In the genomic region with DNA sequence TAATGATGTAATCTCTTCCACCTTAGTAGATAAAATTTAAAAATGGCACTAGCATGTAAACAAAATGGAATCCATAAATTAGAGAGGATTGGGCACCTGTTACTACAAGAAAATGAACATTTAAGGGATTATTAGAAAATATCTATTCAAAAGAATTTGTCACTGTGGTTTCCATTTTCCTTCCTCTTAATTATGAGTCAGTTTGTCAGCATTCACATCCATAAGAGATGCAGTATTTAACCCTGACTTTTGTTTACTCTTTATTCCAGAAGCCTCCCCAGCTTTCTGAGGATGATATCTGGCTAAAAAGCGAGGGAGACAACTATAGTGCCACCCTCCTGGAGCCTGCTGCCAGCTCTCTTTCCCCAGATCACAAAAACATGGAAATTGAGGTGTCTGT, we compare ENCODE assay signal across 21 cellular contexts.
"Had no signal": no experiment of that assay in that cellular context is flagged by ENCODE, and none has a peak within 500 bp of the region (broad histone marks: within the 10 kb centered on the region; RNA-seq: fewer than 3 reads in every experiment).

No MANE protein-coding gene starts in this region.

- H3K27me3 Mint-ChIP-seq: activated CD4-positive, alpha-beta T cell treated with anti-CD3 and anti-CD28 coated beads, Interleukin-2, amount 10 ng/mL, durations not matched to agents 7 days and 5 days; naive thymus-derived CD4-positive, alpha-beta T cell had no signal

- H3K4me3 ChIP-seq: adrenal gland, cardiac muscle cell, dorsolateral prefrontal cortex, right lobe of liver, smooth muscle cell, thoracic aorta, upper lobe of left lung had no signal

- H3K27ac ChIP-seq: cardiac muscle cell, dorsolateral prefrontal cortex, parathyroid adenoma, right lobe of liver, thoracic aorta had no signal

- DNase-seq: activated CD4-positive, alpha-beta T cell treated with anti-CD3 and anti-CD28 coated beads, Interleukin-2, amount 10 ng/mL, durations not matched to agents 7 days and 5 days; activated CD8-positive, alpha-beta memory T cell treated with anti-CD3 and anti-CD28 coated beads for 24 hours; activated CD8-positive, alpha-beta memory T cell treated with anti-CD3 and anti-CD28 coated beads, Interleukin-2, amount 50 U/mL, for 48 hours; activated gamma-delta T cell treated with Interleukin-2 at 50 U/mL for 16 hours; adrenal gland; dorsolateral prefrontal cortex; endodermal cell; kidney; naive thymus-derived CD4-positive, alpha-beta T cell; right lobe of liver; stimulated activated CD4-positive, alpha-beta T cell treated with anti-CD3 and anti-CD28 coated beads, Interleukin-4, amount 100 ng/mL, for 24 hours had no signal

- ATAC-seq: activated CD4-positive, CD25-positive, alpha-beta regulatory T cell treated with anti-CD3 and anti-CD28 coated beads, Interleukin-2, amount 50 U/mL, for 24 hours; activated naive CD4-positive, alpha-beta T cell treated with anti-CD3 and anti-CD28 coated beads, Interleukin-2, amount 50 U/mL, for 72 hours; left lobe of liver; naive thymus-derived CD4-positive, alpha-beta T cell; right lobe of liver; stimulated activated effector memory CD8-positive, alpha-beta T cell treated with anti-CD3 and anti-CD28 coated beads, Interleukin-12 subunit alpha, Interleukin-12 subunit beta, amount 100 ng/mL, for 72 hours had no signal

- H2AFZ ChIP-seq: parathyroid adenoma had no signal

- H3K36me3 ChIP-seq: adrenal gland had no signal

- H3K4me2 ChIP-seq: smooth muscle cell had no signal

- H3K9ac ChIP-seq: parathyroid adenoma had no signal

- H3K27ac Mint-ChIP-seq: activated CD4-positive, alpha-beta T cell treated with anti-CD3 and anti-CD28 coated beads, Interleukin-2, amount 10 ng/mL, durations not matched to agents 7 days and 5 days; endodermal cell; stimulated activated effector memory CD8-positive, alpha-beta T cell treated with anti-CD3 and anti-CD28 coated beads, Interleukin-12 subunit alpha, Interleukin-12 subunit beta, amount 100 ng/mL, for 72 hours; T-helper 1 cell treated with Interleukin-12 subunit alpha and Interleukin-12 subunit beta and Interleukin-4 antibody, amounts not matched to agents 30 μg/mL and 1 μg/mL, for 36 hours had no signal

- H3K79me2 ChIP-seq: parathyroid adenoma had no signal

- H3K9me3 ChIP-seq: adrenal gland, right lobe of liver, thoracic aorta, upper lobe of left lung had no signal

- H3K9me3 Mint-ChIP-seq: activated naive CD4-positive, alpha-beta T cell treated with anti-CD3 and anti-CD28 coated beads, Interleukin-2, amount 50 U/mL, for 72 hours; endodermal cell; stimulated activated effector memory CD8-positive, alpha-beta T cell treated with anti-CD3 and anti-CD28 coated beads, Interleukin-12 subunit alpha, Interleukin-12 subunit beta, amount 100 ng/mL, for 72 hours; T-helper 1 cell treated with Interleukin-12 subunit alpha and Interleukin-12 subunit beta and Interleukin-4 antibody, amounts not matched to agents 30 μg/mL and 1 μg/mL, for 36 hours had no signal

- H3K4me3 Mint-ChIP-seq: activated CD4-positive, alpha-beta T cell treated with anti-CD3 and anti-CD28 coated beads, Interleukin-2, amount 10 ng/mL, durations not matched to agents 7 days and 5 days; endodermal cell; naive thymus-derived CD4-positive, alpha-beta T cell; stimulated activated effector memory CD8-positive, alpha-beta T cell treated with anti-CD3 and anti-CD28 coated beads, Interleukin-12 subunit alpha, Interleukin-12 subunit beta, amount 100 ng/mL, for 72 hours; T-helper 1 cell treated with Interleukin-12 subunit alpha and Interleukin-12 subunit beta and Interleukin-4 antibody, amounts not matched to agents 30 μg/mL and 1 μg/mL, for 36 hours had no signal

- H3K27me3 ChIP-seq: adrenal gland, cardiac muscle cell, dorsolateral prefrontal cortex, right lobe of liver, upper lobe of left lung had no signal

- H3K4me1 ChIP-seq: adrenal gland, right lobe of liver had no signal
